In the genomic region with DNA sequence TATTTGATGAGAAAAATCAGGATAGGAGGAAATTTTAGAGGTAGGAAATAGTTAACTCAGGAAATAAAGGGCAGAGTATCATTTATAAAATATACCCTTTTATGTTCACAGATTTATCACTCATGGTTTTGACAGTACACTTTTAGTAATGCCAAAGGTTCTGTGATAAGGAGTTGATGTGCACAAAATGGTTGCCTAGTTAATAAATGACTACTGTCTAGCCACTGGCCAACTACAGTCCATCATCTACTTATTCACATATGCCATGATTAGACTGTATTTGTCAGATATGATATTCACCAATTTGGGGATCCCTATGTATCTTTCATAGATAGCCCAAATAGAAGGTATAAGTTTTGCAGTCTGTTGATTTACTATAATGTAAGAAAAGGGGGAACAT, we compare ENCODE assay signal across 22 cellular contexts. TPM values are rescaled to one million over a fixed set of nuclear protein-coding genes. Genes with fewer than 3 reads are reported as not detected.
DNase-seq lines count a peak whose midpoint lies in the region; ATAC-seq, FAIRE-seq and TF ChIP-seq lines count a peak whose summit lies in the region.
"Had no signal": no experiment of that assay in that cellular context is flagged by ENCODE, and none has a peak within 500 bp of the region (broad histone marks: within the 10 kb centered on the region; RNA-seq: fewer than 3 reads in every experiment).

No MANE protein-coding gene starts in this region.

- peaks cover 41% of the 10 kb centered on the region for H3K4me1 Mint-ChIP-seq in activated naive CD4-positive, alpha-beta T cell treated with anti-CD3 and anti-CD28 coated beads, Interleukin-2, amount 50 U/mL, for 24 hours
- peaks cover 35% of the 10 kb centered on the region for H3K4me1 Mint-ChIP-seq in chondrocyte (ENCODE audit: low read depth)

- H3K4me3 ChIP-seq in small intestine (ENCODE audit: low read depth in 1 of 2, low read length in 2 of 2) (no peak overlapping the region), aorta (ENCODE audit: low read length in 2 of 2) (no peak overlapping the region)
- H3K4me3 ChIP-seq: BLaER1, SK-N-MC had no signal

- peak; percentile 9 for FAIRE-seq in GM12892 (lab: Jason Lieb, UNC)
- FAIRE-seq in small intestine (lab: Jason Lieb, UNC): peak; percentile 86

- no peaks in the 10 kb centered on the region for H3K27me3 Mint-ChIP-seq in activated naive CD4-positive, alpha-beta T cell treated with anti-CD3 and anti-CD28 coated beads, Interleukin-2, amount 50 U/mL, for 24 hours
- H3K27me3 Mint-ChIP-seq in chondrocyte (ENCODE audit: low read depth): no peaks in the 10 kb centered on the region

- H3K27me3 ChIP-seq in small intestine (ENCODE audit: control insufficient read depth in 2 of 2, insufficient read depth in 2 of 2, low read length in 2 of 2) (no peaks in the 10 kb centered on the region), aorta (ENCODE audit: control insufficient read depth in 1 of 2, insufficient read depth in 2 of 2, low read length in 1 of 2) (no peaks in the 10 kb centered on the region)
- H3K27me3 ChIP-seq: BLaER1 had no signal

- TF ChIP-seq CTCF in chondrocyte (IDR thresholded peaks at IDR 0.05): no peak

- peak overlapping the region; percentile 46 for H3K27ac Mint-ChIP-seq in activated naive CD4-positive, alpha-beta T cell treated with anti-CD3 and anti-CD28 coated beads, Interleukin-2, amount 50 U/mL, for 24 hours
- no peak overlapping the region for H3K27ac Mint-ChIP-seq in chondrocyte (ENCODE audit: unreplicated experiment)

- peaks cover 8% of the 10 kb centered on the region for H3K36me3 Mint-ChIP-seq in activated naive CD4-positive, alpha-beta T cell treated with anti-CD3 and anti-CD28 coated beads, Interleukin-2, amount 50 U/mL, for 24 hours
- peaks cover 8% of the 10 kb centered on the region for H3K36me3 Mint-ChIP-seq in chondrocyte (ENCODE audit: low read depth)

- no peak for DNase-seq in activated naive CD4-positive, alpha-beta T cell treated with anti-CD3 and anti-CD28 coated beads, Interleukin-2, amount 50 U/mL, for 16 hours
- DNase-seq in GM12892 (ENCODE audit: insufficient read length) (no peak), kidney glomerular epithelial cell (lab: John Stamatoyannopoulos, UW) (peak; percentile 21), small intestine (peak; percentile 63), chondrocyte (ENCODE audit: low spot score) (no peak), aorta (no peak)
- DNase-seq: 8988T; CD8-positive, alpha-beta T cell; GDM1; GOT3; MV-4-11; NCI-H1417; NCI-H187; NCI-H2107; NCI-H510A treated with DMSO at 0.1 percent for 48 hours; NCI-H774; Right ventricle myocardium superior had no signal

- peaks cover 4% of the 10 kb centered on the region for H3K9me3 Mint-ChIP-seq in activated naive CD4-positive, alpha-beta T cell treated with anti-CD3 and anti-CD28 coated beads, Interleukin-2, amount 50 U/mL, for 24 hours
- no peaks in the 10 kb centered on the region for H3K9me3 Mint-ChIP-seq in chondrocyte (ENCODE audit: low read depth)
- H3K9me3 Mint-ChIP-seq: CD8-positive, alpha-beta T cell had no signal

- H3K4me3 Mint-ChIP-seq in activated naive CD4-positive, alpha-beta T cell treated with anti-CD3 and anti-CD28 coated beads, Interleukin-2, amount 50 U/mL, for 24 hours: no peak overlapping the region
- no peak overlapping the region for H3K4me3 Mint-ChIP-seq in chondrocyte (ENCODE audit: unreplicated experiment)
- H3K4me3 Mint-ChIP-seq: CD8-positive, alpha-beta T cell had no signal

- H3K27ac ChIP-seq in small intestine (ENCODE audit: low read depth in 1 of 2, low read length in 1 of 2): no peak overlapping the region
- no peak overlapping the region for H3K27ac ChIP-seq in aorta (ENCODE audit: low read depth in 1 of 2, low read length in 2 of 2)
- H3K27ac ChIP-seq: BLaER1, KMS-11, SK-N-MC had no signal

- no peak for TF ChIP-seq POLR2A in GM12892 (IDR thresholded peaks at IDR 0.05; ENCODE audit: low read depth, low read length)

- intact Hi-C loops in aorta (cut with DNase I): no loop called here

- no peaks in the 10 kb centered on the region for H3K9me3 ChIP-seq in small intestine (ENCODE audit: control insufficient read depth, low read depth)
- no peaks in the 10 kb centered on the region for H3K9me3 ChIP-seq in aorta (ENCODE audit: control insufficient read depth, low read length)
- H3K9me3 ChIP-seq: BLaER1 had no signal

- H3K4me1 ChIP-seq in small intestine (ENCODE audit: control insufficient read depth in 2 of 2, insufficient read depth in 1 of 2, low read depth in 1 of 2, low read length in 1 of 2) (peaks cover 0 to 2% of the 10 kb centered on the region in 2 donors), aorta (ENCODE audit: control insufficient read depth in 1 of 2, insufficient read depth in 2 of 2, low read length in 2 of 2) (no peaks in the 10 kb centered on the region)

- ATAC-seq in GM18519 (IDR thresholded peaks at IDR 0.05; ENCODE audit: low FRiP score, unreplicated experiment) (no peak), aorta (ENCODE audit: low FRiP score) (no peak)
- ATAC-seq: CD8-positive, alpha-beta T cell had no signal

- H3K36me3 ChIP-seq in small intestine (ENCODE audit: control insufficient read depth in 2 of 2, insufficient read depth in 2 of 2, low read length in 2 of 2) (peaks cover 2 to 3% of the 10 kb centered on the region in 2 donors), aorta (ENCODE audit: control insufficient read depth in 1 of 2, insufficient read depth in 2 of 2, low read length in 1 of 2) (no peaks in the 10 kb centered on the region)

RNA-seq across cellular contexts. Expression of a gene that starts 19.2 kb away (rescaled TPM):
- polyA plus RNA-seq in GM12892 (2012; ENCODE audit: missing spikeins): 6.0 TPM
- polyA plus RNA-seq in small intestine: 1 to 10 TPM; 1.8 to 3.4 (median 1.9) TPM
- 9.8 to 12.6 TPM (median 11.6 TPM) in 3 replicates for total RNA-seq in chondrocyte
- 10 to 100 TPM; 11.1 to 13.5 TPM for total RNA-seq in aorta
- 1 to 10 TPM; 1.9 to 3.0 TPM for polyA plus RNA-seq in aorta

Comparison
In these comparisons a context has a peak if more than half of its experiments do, and no peak if none do; other contexts are left out.
1. DNase-seq: peak in kidney glomerular epithelial cell (single experiment) and small intestine (single experiment); none in activated naive CD4-positive, alpha-beta T cell treated with anti-CD3 and anti-CD28 coated beads, Interleukin-2, amount 50 U/mL, for 16 hours (single experiment), GM12892 (single experiment), chondrocyte (single experiment) and aorta (0 of 2).